10 cellular contexts compared by ENCODE assay signal in the genomic region with DNA sequence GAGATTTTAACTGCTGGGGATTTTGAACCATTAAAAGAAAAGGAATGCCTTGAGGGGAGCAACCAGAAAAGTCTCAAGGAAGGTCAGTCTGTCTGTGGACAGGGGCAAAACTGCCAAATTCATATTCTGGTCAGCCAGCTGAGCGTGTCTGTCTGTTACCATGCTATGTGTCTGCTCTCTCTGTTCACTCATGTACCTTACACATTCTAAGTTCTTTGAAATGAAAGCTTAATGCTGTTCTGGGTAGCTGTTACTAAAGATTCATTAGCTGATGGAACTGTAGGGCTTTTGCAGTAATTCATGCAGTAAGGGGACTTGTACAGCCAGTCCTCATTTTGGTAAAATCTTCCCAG.
DNase-seq lines count a peak whose midpoint lies in the region; ATAC-seq, FAIRE-seq and TF ChIP-seq lines count a peak whose summit lies in the region.
"Had no signal": no experiment of that assay in that cellular context is flagged by ENCODE, and none has a peak within 500 bp of the region (broad histone marks: within the 10 kb centered on the region; RNA-seq: fewer than 3 reads in every experiment).

No MANE protein-coding gene starts in this region.

- TF ChIP-seq CTCF in GM23338 (conservative IDR thresholded peaks at IDR 0.05; ENCODE audit: low read depth in 2 of 2) (no peak), astrocyte (IDR thresholded peaks at IDR 0.05; ENCODE audit: insufficient read depth, low read depth, low read length) (no peak), right lobe of liver (IDR thresholded peaks at IDR 0.05) (no peak)

- H2AFZ ChIP-seq in GM23338, result no peak overlapping the region
- peak overlapping the region; percentile 66 for H2AFZ ChIP-seq in astrocyte (ENCODE audit: low read depth, low read length)

- 60% methylated on average over 1 of the region's 1 CpG for WGBS in right lobe of liver (ENCODE audit: insufficient coverage, low coverage, low lambda C conversion rate, missing lambda C conversion rate)

- H3K27me3 Mint-ChIP-seq in GM23338 (ENCODE audit: insufficient read depth, low read depth, poor library complexity), result peaks cover 2% of the 10 kb centered on the region
- H3K27me3 Mint-ChIP-seq in astrocyte (ENCODE audit: low read depth, unreplicated experiment), result no peaks in the 10 kb centered on the region
- H3K27me3 Mint-ChIP-seq: activated naive CD8-positive, alpha-beta T cell had no signal

- peak overlapping the region; percentile 18 for H3K27ac Mint-ChIP-seq in GM23338
- peak overlapping the region; percentile 75 for H3K27ac Mint-ChIP-seq in astrocyte (ENCODE audit: unreplicated experiment)
- H3K27ac Mint-ChIP-seq: activated naive CD8-positive, alpha-beta T cell had no signal

- intact Hi-C loops in right lobe of liver (cut with DNase I), result no loop called here

- H3K9me3 Mint-ChIP-seq in GM23338, result no peaks in the 10 kb centered on the region
- H3K9me3 Mint-ChIP-seq in astrocyte (ENCODE audit: unreplicated experiment), result no peaks in the 10 kb centered on the region

- H3F3A ChIP-seq in GM23338 (replicated peaks; ENCODE audit: low read depth), result no peaks in the 10 kb centered on the region

- H3K36me3 Mint-ChIP-seq in GM23338 (ENCODE audit: low read depth), result no peaks in the 10 kb centered on the region
- no peaks in the 10 kb centered on the region for H3K36me3 Mint-ChIP-seq in astrocyte (ENCODE audit: low read depth, unreplicated experiment)
- H3K36me3 Mint-ChIP-seq: activated naive CD8-positive, alpha-beta T cell had no signal

- H4K20me1 ChIP-seq in GM23338 (replicated peaks; ENCODE audit: insufficient read depth) (no peaks in the 10 kb centered on the region), astrocyte (ENCODE audit: insufficient read depth, low read length) (peaks cover 3% of the 10 kb centered on the region)

- H3K36me3 ChIP-seq in GM23338 (ENCODE audit: insufficient read depth), result no peaks in the 10 kb centered on the region
- no peaks in the 10 kb centered on the region for H3K36me3 ChIP-seq in astrocyte (ENCODE audit: insufficient read depth, low read length)
- no peaks in the 10 kb centered on the region for H3K36me3 ChIP-seq in right lobe of liver

- H3K27ac ChIP-seq in GM23338 (ENCODE audit: low read depth), result peak overlapping the region; percentile 41; the same call in 1 of the 2 replicates
- peak overlapping the region; percentile 66 for H3K27ac ChIP-seq in astrocyte (ENCODE audit: low read depth, low read length)
- H3K27ac ChIP-seq in right lobe of liver, result no peak overlapping the region

- H3K4me2 ChIP-seq in GM23338 (peak overlapping the region; percentile 59), astrocyte (ENCODE audit: low read length) (peak overlapping the region; percentile 89)

- H3K79me2 ChIP-seq in GM23338 (replicated peaks; ENCODE audit: insufficient read depth), result 0 out of 2 replicates have a peak, but pooled peaks cover 4% of the 10 kb centered on the region
- H3K79me2 ChIP-seq in astrocyte (ENCODE audit: insufficient read depth, low read length), result peaks cover 4% of the 10 kb centered on the region

- H3K4me1 Mint-ChIP-seq in GM23338 (peaks cover 23% of the 10 kb centered on the region), astrocyte (ENCODE audit: low read depth, unreplicated experiment) (peaks cover 25% of the 10 kb centered on the region)

- DNase-seq in GM23338 (ENCODE audit: low spot score), result no peak
- peak; percentile 27 for DNase-seq in astrocyte (ENCODE audit: low read depth)
- DNase-seq in inferior parietal cortex (ENCODE audit: extremely low spot score), result peak; percentile 40
- DNase-seq in skeletal muscle cell (ENCODE audit: low read depth), result no peak
- DNase-seq in right lobe of liver, result no peak
- no peak for DNase-seq in LoVo (ENCODE audit: low spot score)
- no peak for DNase-seq in AML-193 (lab: John Stamatoyannopoulos, UW)
- no peak for DNase-seq in glomerular visceral epithelial cell (ENCODE audit: extremely low spot score)
- DNase-seq: NCI-H1436 had no signal

- H3K27me3 ChIP-seq in GM23338 (ENCODE audit: insufficient read depth) (no peaks in the 10 kb centered on the region), astrocyte (ENCODE audit: insufficient read depth, low read length) (no peaks in the 10 kb centered on the region), right lobe of liver (no peaks in the 10 kb centered on the region)

- no peaks in the 10 kb centered on the region for H3K9me3 ChIP-seq in astrocyte (ENCODE audit: insufficient read depth, low read depth, low read length)
- no peaks in the 10 kb centered on the region for H3K9me3 ChIP-seq in right lobe of liver

- H3K9ac ChIP-seq in astrocyte (ENCODE audit: low read length), result peak overlapping the region; percentile 77

- H3K4me3 ChIP-seq in GM23338 (no peak overlapping the region), astrocyte (ENCODE audit: insufficient read depth, low read depth, low read length) (peak overlapping the region; percentile 62), skeletal muscle cell (ENCODE audit: low read depth, low read length) (peak overlapping the region; percentile 51), right lobe of liver (no peak overlapping the region)

- H3K9me2 ChIP-seq in GM23338 (ENCODE audit: insufficient read depth), result no peaks in the 10 kb centered on the region

- H3K4me3 Mint-ChIP-seq in GM23338, result peak overlapping the region; percentile 55
- H3K4me3 Mint-ChIP-seq in astrocyte (ENCODE audit: unreplicated experiment), result peak overlapping the region; percentile 78
- H3K4me3 Mint-ChIP-seq: activated naive CD8-positive, alpha-beta T cell had no signal

- FAIRE-seq in astrocyte (lab: Jason Lieb, UNC), result no peak

- H3K4me1 ChIP-seq in GM23338 (ENCODE audit: insufficient read depth), result peaks cover 27% of the 10 kb centered on the region
- peaks cover 15% of the 10 kb centered on the region for H3K4me1 ChIP-seq in astrocyte (ENCODE audit: insufficient read depth, low read length)
- no peaks in the 10 kb centered on the region for H3K4me1 ChIP-seq in right lobe of liver

- ATAC-seq in GM23338, result no peak
- no peak for ATAC-seq in right lobe of liver

- TF ChIP-seq POLR2A in right lobe of liver (IDR thresholded peaks at IDR 0.05), result no peak

TF ChIP-seq in GM23338, 12 proteins besides CTCF, POLR2A, EP300 and RAD21 (continues in another document):
- TF ChIP-seq ZNF331 (CRISPR knock-in tag; IDR thresholded peaks at IDR 0.05; ENCODE audit: low read depth) (no peak), ZNF462 (CRISPR knock-in tag; IDR thresholded peaks at IDR 0.05) (no peak), POLR2AphosphoS5 (IDR thresholded peaks at IDR 0.05; ENCODE audit: low read depth) (no peak), ZNF114 (CRISPR knock-in tag; IDR thresholded peaks at IDR 0.05) (no peak), EZH2phosphoT487 (IDR thresholded peaks at IDR 0.05; ENCODE audit: unreplicated experiment) (no peak)

Comparison
In these comparisons a context has a peak if more than half of its experiments do, and no peak if none do; other contexts are left out.
1. DNase-seq: peak in astrocyte (single experiment) and inferior parietal cortex (single experiment); none in GM23338 (single experiment), skeletal muscle cell (single experiment), right lobe of liver (0 of 3), LoVo (single experiment), AML-193 (0 of 2) and glomerular visceral epithelial cell (single experiment).
2. H3K27ac ChIP-seq: peak in GM23338 (single experiment) and astrocyte (single experiment); none in right lobe of liver (0 of 3).
3. H3K4me3 ChIP-seq: peak in astrocyte (single experiment) and skeletal muscle cell (single experiment); none in GM23338 (single experiment) and right lobe of liver (0 of 3).